ENCODE assay signal across 30 cellular contexts in the genomic region with DNA sequence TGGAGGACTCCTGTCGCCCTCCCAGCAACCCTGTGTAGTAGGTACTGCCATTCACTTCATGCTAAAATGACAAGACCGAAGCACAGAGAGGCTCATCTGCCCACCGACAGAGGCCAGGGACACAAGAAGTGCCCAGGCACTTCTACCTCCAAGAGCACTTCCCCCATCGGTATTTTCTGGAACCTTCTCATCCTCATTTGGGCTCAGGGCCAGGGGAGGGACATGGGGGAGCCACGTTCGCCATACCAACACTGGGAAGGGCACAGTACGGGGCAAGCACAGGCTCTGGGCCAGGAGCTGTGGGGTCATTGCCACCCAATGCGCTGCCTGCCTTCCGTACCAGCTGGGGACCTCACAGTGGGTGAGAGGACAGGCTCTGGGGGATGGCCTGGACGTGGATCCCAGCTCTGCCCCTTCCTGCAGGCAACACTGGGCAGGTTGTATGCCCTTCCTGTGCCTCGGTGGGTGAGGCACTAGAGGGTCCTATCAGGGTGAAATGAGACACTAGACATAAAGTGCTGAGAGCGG. TPM values are rescaled to one million over a fixed set of nuclear protein-coding genes. Genes with fewer than 3 reads are reported as not detected.
DNase-seq lines count a peak whose midpoint lies in the region; ATAC-seq and TF ChIP-seq lines count a peak whose summit lies in the region.
"Had no signal": no experiment of that assay in that cellular context is flagged by ENCODE, and none has a peak within 500 bp of the region (broad histone marks: within the 10 kb centered on the region; RNA-seq: fewer than 3 reads in every experiment).

No MANE protein-coding gene starts in this region.

- H3K9me3 Mint-ChIP-seq in nephron progenitor cell (no peaks in the 10 kb centered on the region), MCF 10A (ENCODE audit: unreplicated experiment) (no peaks in the 10 kb centered on the region)
- H3K9me3 Mint-ChIP-seq: activated naive CD4-positive, alpha-beta T cell treated with anti-CD3 and anti-CD28 coated beads, Interleukin-2, amount 10 ng/mL, durations not matched to agents 7 days and 5 days; activated T-helper 1 cell treated with anti-CD3 and anti-CD28 coated beads, Interleukin-12 subunit alpha, Interleukin-12 subunit beta, Interleukin-2, Interleukin-4 antibody, amounts not matched to agents 30 ng/mL and 10 ng/mL and 1 ng/mL, durations not matched to agents 14 hours and 24 hours and 36 hours; CD4-positive, alpha-beta T cell; immature natural killer cell had no signal

- peak; percentile 45 for DNase-seq in Right ventricle myocardium inferior (ENCODE audit: missing footprints)
- DNase-seq in left ventricle myocardium superior: no peak
- DNase-seq in nephron progenitor cell: no peak
- DNase-seq in substantia nigra (lab: John Stamatoyannopoulos, UW): peak in 7 of 49 donors; percentile 8 to 83 (median 24)
- DNase-seq in NCI-H526 treated with DMSO at 0.1 percent for 48 hours (lab: John Stamatoyannopoulos, UW): no peak
- DNase-seq in MCF 10A (ENCODE audit: unreplicated experiment): no peak
- DNase-seq: activated CD4-positive, CD25-positive, alpha-beta regulatory T cell; activated naive CD4-positive, alpha-beta T cell treated with anti-CD3 and anti-CD28 coated beads, Interleukin-2, amount 10 ng/mL, durations not matched to agents 7 days and 5 days; AML-193; CD4-positive, alpha-beta T cell; DND-41; immature natural killer cell; NCI-H1092 treated with DMSO at 0.1 percent for 48 hours; NCI-H1694 treated with DMSO at 0.1 percent for 48 hours; NCI-H446 treated with DMSO at 0.1 percent for 48 hours; psoas muscle; RPMI8226; stimulated activated CD4-positive, alpha-beta T cell treated with anti-CD3 and anti-CD28 coated beads, Interleukin-4, amount 100 ng/mL, for 4 hours; T-helper 1 cell had no signal

- POLR2A ChIA-PET in MCF 10A (lab: Yijun Ruan, JAX): no interaction called here

- CTCF ChIA-PET in MCF 10A (lab: Yijun Ruan, JAX): interaction anchor here (0.7 kb wide), 1 partner anchor 26 kb away, joined by 3 read pairs; no protein-coding TSS in a partner anchor

- intact Hi-C loops in Right ventricle myocardium inferior (cut with DNase I) (no loop called here), left ventricle myocardium superior (cut with micrococcal nuclease) (no loop called here), MCF 10A (cut with micrococcal nuclease) (no loop called here)

- TF ChIP-seq CTCF in nephron progenitor cell (IDR thresholded peaks at IDR 0.05) (no peak), MCF 10A (IDR thresholded peaks at IDR 0.05; ENCODE audit: unreplicated experiment) (no peak)

- no peaks in the 10 kb centered on the region for H3K27me3 Mint-ChIP-seq in nephron progenitor cell (ENCODE audit: low read depth, poor library complexity)
- H3K27me3 Mint-ChIP-seq in MCF 10A (ENCODE audit: insufficient read depth, unreplicated experiment): no peaks in the 10 kb centered on the region
- H3K27me3 Mint-ChIP-seq: activated naive CD4-positive, alpha-beta T cell treated with anti-CD3 and anti-CD28 coated beads, Interleukin-2, amount 10 ng/mL, durations not matched to agents 7 days and 5 days; CD4-positive, alpha-beta T cell had no signal

- H3K4me1 Mint-ChIP-seq in nephron progenitor cell (peaks cover 4% of the 10 kb centered on the region), MCF 10A (ENCODE audit: insufficient read depth, unreplicated experiment) (peaks cover 8% of the 10 kb centered on the region)
- H3K4me1 Mint-ChIP-seq: activated naive CD4-positive, alpha-beta T cell treated with anti-CD3 and anti-CD28 coated beads, Interleukin-2, amount 10 ng/mL, durations not matched to agents 7 days and 5 days had no signal

- H3K27ac Mint-ChIP-seq in nephron progenitor cell (peak overlapping the region; percentile 64), MCF 10A (ENCODE audit: low read depth, unreplicated experiment) (no peak overlapping the region)
- H3K27ac Mint-ChIP-seq: activated naive CD4-positive, alpha-beta T cell treated with anti-CD3 and anti-CD28 coated beads, Interleukin-2, amount 10 ng/mL, durations not matched to agents 7 days and 5 days; activated T-helper 1 cell treated with anti-CD3 and anti-CD28 coated beads, Interleukin-12 subunit alpha, Interleukin-12 subunit beta, Interleukin-2, Interleukin-4 antibody, amounts not matched to agents 30 ng/mL and 10 ng/mL and 1 ng/mL, durations not matched to agents 14 hours and 24 hours and 36 hours; CD4-positive, alpha-beta T cell had no signal

- no TSS peak for BruUV-seq in MCF 10A (replicated peaks; lab: Mats Ljungman, UMichigan)

- H3K27ac ChIP-seq in angular gyrus (ENCODE audit: low read depth, low read length) (peak overlapping the region; percentile 38), substantia nigra (ENCODE audit: low read depth, low read length, poor library complexity, severe bottlenecking) (peak overlapping the region; percentile 13)
- H3K27ac ChIP-seq: A549, psoas muscle, SK-N-MC, thoracic aorta, vagina had no signal

- H3K4me3 Mint-ChIP-seq in nephron progenitor cell: no peak overlapping the region
- no peak overlapping the region for H3K4me3 Mint-ChIP-seq in MCF 10A (ENCODE audit: unreplicated experiment)
- H3K4me3 Mint-ChIP-seq: activated naive CD4-positive, alpha-beta T cell treated with anti-CD3 and anti-CD28 coated beads, Interleukin-2, amount 10 ng/mL, durations not matched to agents 7 days and 5 days; activated T-helper 1 cell treated with anti-CD3 and anti-CD28 coated beads, Interleukin-12 subunit alpha, Interleukin-12 subunit beta, Interleukin-2, Interleukin-4 antibody, amounts not matched to agents 30 ng/mL and 10 ng/mL and 1 ng/mL, durations not matched to agents 14 hours and 24 hours and 36 hours; CD4-positive, alpha-beta T cell; immature natural killer cell had no signal

- ATAC-seq in Right ventricle myocardium inferior (no peak), left ventricle myocardium superior (no peak), GM18907 (IDR thresholded peaks at IDR 0.05; ENCODE audit: unreplicated experiment) (no peak)
- ATAC-seq: A549, K562 had no signal

- H3K36me3 Mint-ChIP-seq in nephron progenitor cell (ENCODE audit: low read depth): peaks cover 22% of the 10 kb centered on the region
- H3K36me3 Mint-ChIP-seq in MCF 10A (ENCODE audit: insufficient read depth, unreplicated experiment): peaks cover 21% of the 10 kb centered on the region

RNA-seq across cellular contexts. Expression of a gene that starts 21.3 kb away (rescaled TPM):
- not detected for total RNA-seq in Right ventricle myocardium inferior
- total RNA-seq in left ventricle myocardium superior: not detected
- total RNA-seq in MCF 10A (2022): 2.1 and 2.2 TPM in 2 replicates
- total RNA-seq: activated T-helper 1 cell treated with anti-CD3 and anti-CD28 coated beads, Interleukin-12 subunit alpha, Interleukin-12 subunit beta, Interleukin-2, Interleukin-4 antibody, amounts not matched to agents 30 ng/mL and 10 ng/mL and 1 ng/mL, durations not matched to agents 14 hours and 24 hours and 36 hours; bronchial epithelial cell; H4; K562; myocyte; psoas muscle; vagina had no signal

RNA-seq across cellular contexts. Expression of a gene that starts 29.6 kb away (rescaled TPM):
- total RNA-seq in Right ventricle myocardium inferior (not detected), left ventricle myocardium superior (not detected), MCF 10A (2022) (not detected in 2 replicates)
- total RNA-seq: activated T-helper 1 cell treated with anti-CD3 and anti-CD28 coated beads, Interleukin-12 subunit alpha, Interleukin-12 subunit beta, Interleukin-2, Interleukin-4 antibody, amounts not matched to agents 30 ng/mL and 10 ng/mL and 1 ng/mL, durations not matched to agents 14 hours and 24 hours and 36 hours; bronchial epithelial cell; CD4-positive, alpha-beta T cell; H4; K562; myocyte; psoas muscle; thoracic aorta; vagina had no signal

RNA-seq across cellular contexts. Expression of a gene that starts 37.3 kb away (rescaled TPM):
- total RNA-seq in Right ventricle myocardium inferior (114 TPM), left ventricle myocardium superior (135 TPM), MCF 10A (2022) (108 and 111 TPM in 2 replicates)

RNA-seq across cellular contexts. Expression of a gene that starts 56.6 kb away (rescaled TPM):
- 22.7 TPM for total RNA-seq in Right ventricle myocardium inferior
- 19.6 TPM for total RNA-seq in left ventricle myocardium superior
- 17.1 and 23.2 TPM in 2 replicates for total RNA-seq in MCF 10A (2022)
